In the genomic region with DNA sequence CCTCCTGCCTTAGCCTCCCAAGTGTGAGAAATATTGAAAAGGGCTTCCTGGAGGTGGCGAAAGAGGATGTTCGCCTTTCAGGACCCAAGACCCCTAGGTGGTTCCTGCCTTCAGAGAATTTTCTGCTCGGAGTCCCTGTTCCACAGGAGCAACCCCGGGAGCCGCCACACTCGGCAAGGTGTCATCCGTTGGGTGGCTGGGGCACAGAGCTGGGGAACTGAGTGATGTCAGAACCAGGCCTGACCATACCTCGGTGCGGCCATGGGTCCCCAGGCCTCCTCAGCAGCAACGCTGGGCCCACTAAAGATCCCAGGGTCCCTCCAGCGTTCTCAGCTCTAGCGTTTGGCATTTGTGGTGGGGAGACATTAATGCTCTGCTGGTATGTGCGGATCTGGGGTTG, we compare ENCODE assay signal across 18 cellular contexts.
"Had no signal": no experiment of that assay in that cellular context is flagged by ENCODE, and none has a peak within 500 bp of the region (broad histone marks: within the 10 kb centered on the region; RNA-seq: fewer than 3 reads in every experiment).

No MANE protein-coding gene starts in this region.

- H3K27me3 Mint-ChIP-seq: activated CD4-positive, alpha-beta T cell treated with anti-CD3 and anti-CD28 coated beads for 36 hours had no signal

- H3K36me3 Mint-ChIP-seq: naive thymus-derived CD8-positive, alpha-beta T cell; T-cell had no signal

- H3K4me3 Mint-ChIP-seq: activated CD4-positive, alpha-beta memory T cell treated with anti-CD3 and anti-CD28 coated beads, Interleukin-2, amount 10 ng/mL, durations not matched to agents 7 days and 5 days; activated CD4-positive, alpha-beta T cell treated with anti-CD3 and anti-CD28 coated beads for 36 hours; activated naive CD8-positive, alpha-beta T cell treated with anti-CD3 and anti-CD28 coated beads, Interleukin-2, amount 50 U/mL, for 24 hours; naive thymus-derived CD8-positive, alpha-beta T cell; T-cell had no signal

- H3K9me3 Mint-ChIP-seq: activated CD4-positive, alpha-beta memory T cell treated with anti-CD3 and anti-CD28 coated beads, Interleukin-2, amount 10 ng/mL, durations not matched to agents 7 days and 5 days; activated naive CD8-positive, alpha-beta T cell treated with anti-CD3 and anti-CD28 coated beads, Interleukin-2, amount 50 U/mL, for 24 hours; naive thymus-derived CD8-positive, alpha-beta T cell; T-cell had no signal

- DNase-seq: activated CD4-positive, alpha-beta memory T cell treated with anti-CD3 and anti-CD28 coated beads, Interleukin-2, amount 10 ng/mL, durations not matched to agents 7 days and 5 days; activated CD4-positive, alpha-beta T cell treated with anti-CD3 and anti-CD28 coated beads for 36 hours; activated naive CD4-positive, alpha-beta T cell treated with Interleukin-2 at 50 U/mL for 16 hours; activated naive CD8-positive, alpha-beta T cell treated with anti-CD3 and anti-CD28 coated beads, Interleukin-2, amount 50 U/mL, for 24 hours; heart left ventricle; mucosa of descending colon; naive thymus-derived CD8-positive, alpha-beta T cell; nucleus accumbens; psoas muscle; sigmoid colon; stimulated activated CD4-positive, alpha-beta T cell treated with anti-CD3 and anti-CD28 coated beads, Interleukin-12 subunit alpha, Interleukin-12 subunit beta, amount 100 ng/mL, for 4 hours; stimulated activated CD4-positive, alpha-beta T cell treated with anti-CD3 and anti-CD28 coated beads, Interleukin-2, amount 100 ng/mL, for 48 hours; stimulated activated naive CD4-positive, alpha-beta T cell treated with Interleukin-2 at 50 U/mL for 16 hours; T-cell; upper lobe of right lung; WERI-Rb-1 had no signal

- H3K27ac ChIP-seq: ascending aorta, cardiac muscle cell, heart left ventricle, psoas muscle, sigmoid colon, upper lobe of right lung, WERI-Rb-1 had no signal

- H3K27ac Mint-ChIP-seq: activated CD4-positive, alpha-beta memory T cell treated with anti-CD3 and anti-CD28 coated beads, Interleukin-2, amount 10 ng/mL, durations not matched to agents 7 days and 5 days; activated CD4-positive, alpha-beta T cell treated with anti-CD3 and anti-CD28 coated beads for 36 hours; activated naive CD8-positive, alpha-beta T cell treated with anti-CD3 and anti-CD28 coated beads, Interleukin-2, amount 50 U/mL, for 24 hours; naive thymus-derived CD8-positive, alpha-beta T cell; T-cell had no signal

- H3K4me3 ChIP-seq: ascending aorta, cardiac muscle cell, heart left ventricle, mucosa of descending colon, psoas muscle, sigmoid colon, upper lobe of right lung had no signal

- ATAC-seq: activated CD4-positive, alpha-beta T cell treated with anti-CD3 and anti-CD28 coated beads for 36 hours; activated naive CD8-positive, alpha-beta T cell treated with anti-CD3 and anti-CD28 coated beads, Interleukin-2, amount 50 U/mL, for 24 hours; heart left ventricle; mucosa of descending colon; naive thymus-derived CD8-positive, alpha-beta T cell; psoas muscle; T-cell had no signal

- H3K9me3 ChIP-seq: ascending aorta, heart left ventricle, mucosa of descending colon, psoas muscle, sigmoid colon, upper lobe of right lung had no signal

- H3K27me3 ChIP-seq: cardiac muscle cell, heart left ventricle, sigmoid colon, upper lobe of right lung had no signal

- H3K4me1 ChIP-seq: ascending aorta, psoas muscle, sigmoid colon, upper lobe of right lung had no signal

- H3K36me3 ChIP-seq: ascending aorta, cardiac muscle cell, heart left ventricle, sigmoid colon, upper lobe of right lung, WERI-Rb-1 had no signal
